In the genomic region with DNA sequence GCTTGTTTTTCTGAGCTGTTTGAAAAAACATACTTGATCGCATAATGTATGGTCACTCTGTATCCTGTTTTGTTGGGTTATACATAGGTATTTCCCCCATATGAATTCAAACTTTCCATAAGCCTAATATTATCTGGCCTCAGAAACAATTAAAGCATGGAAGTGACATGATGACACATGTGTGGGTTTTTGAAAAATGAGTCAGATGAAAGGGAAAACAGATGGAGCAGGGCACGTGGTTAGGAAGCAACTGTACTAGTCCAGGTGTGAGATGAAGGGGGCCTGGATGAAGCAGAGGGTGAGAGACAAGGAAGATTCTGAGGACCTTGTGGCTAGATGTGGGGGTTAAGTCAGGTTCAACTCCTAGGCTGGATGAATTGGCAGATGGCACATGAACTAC, we compare ENCODE assay signal across 10 cellular contexts.
DNase-seq lines count a peak whose midpoint lies in the region; ATAC-seq and TF ChIP-seq lines count a peak whose summit lies in the region.
"Had no signal": no experiment of that assay in that cellular context is flagged by ENCODE, and none has a peak within 500 bp of the region (broad histone marks: within the 10 kb centered on the region; RNA-seq: fewer than 3 reads in every experiment).

No MANE protein-coding gene starts in this region.

- H3K9me3 ChIP-seq in A673 (ENCODE audit: low read depth, low read length, poor library complexity, severe bottlenecking), result no peaks in the 10 kb centered on the region
- H3K9me3 ChIP-seq in effector memory CD4-positive, alpha-beta T cell (ENCODE audit: control insufficient read depth, low read length), result no peaks in the 10 kb centered on the region

- no peak for TF ChIP-seq CTCF in A673 (conservative IDR thresholded peaks at IDR 0.05; ENCODE audit: low read depth, low read length)
- TF ChIP-seq CTCF in fibroblast of mammary gland (conservative IDR thresholded peaks at IDR 0.05; ENCODE audit: control insufficient read depth, insufficient read depth, low read depth, low read length), result no peak

- H3K36me3 ChIP-seq in A673 (ENCODE audit: insufficient read depth, low read length, poor library complexity, severe bottlenecking), result no peaks in the 10 kb centered on the region
- no peaks in the 10 kb centered on the region for H3K36me3 ChIP-seq in effector memory CD4-positive, alpha-beta T cell (ENCODE audit: control insufficient read depth, insufficient read depth, low read length)

- intact Hi-C loops in A673 (cut with micrococcal nuclease; ENCODE audit: unreplicated experiment), result loop anchor here (5.0 kb wide), 1 partner anchor 84 kb away; no protein-coding TSS in a partner anchor

- CTCF ChIA-PET in A673 (lab: Charles Lee), result no interaction called here

- no peaks in the 10 kb centered on the region for H3K27me3 ChIP-seq in A673 (replicated peaks; ENCODE audit: insufficient read depth, low read depth, low read length, poor library complexity)
- no peaks in the 10 kb centered on the region for H3K27me3 ChIP-seq in effector memory CD4-positive, alpha-beta T cell (replicated peaks; ENCODE audit: control insufficient read depth, insufficient read depth, low read length, poor library complexity, severe bottlenecking)

- POLR2A ChIA-PET in A673 (lab: Charles Lee; ENCODE audit: low non-redundant PET), result no interaction called here

- H3K4me3 ChIP-seq in A673 (ENCODE audit: low read depth, low read length, poor library complexity, severe bottlenecking), result no peak overlapping the region
- H3K4me3 ChIP-seq in fibroblast of mammary gland (ENCODE audit: control insufficient read depth, low read depth, low read length), result no peak overlapping the region
- H3K4me3 ChIP-seq in effector memory CD4-positive, alpha-beta T cell (ENCODE audit: insufficient read depth, low read depth, low read length, poor library complexity, severe bottlenecking), result no peak overlapping the region

- no TSS peak for BruUV-seq in A673 (replicated peaks; lab: Mats Ljungman, UMichigan)

- H3K4me1 ChIP-seq in A673 (ENCODE audit: insufficient read depth, low read length, poor library complexity, severe bottlenecking), result peaks cover 34% of the 10 kb centered on the region
- no peaks in the 10 kb centered on the region for H3K4me1 ChIP-seq in effector memory CD4-positive, alpha-beta T cell (ENCODE audit: control insufficient read depth, insufficient read depth, low read length, poor library complexity, severe bottlenecking)

- ATAC-seq in SK-N-SH treated with all-trans-retinoic acid at 6 μM for 48 hours, result peak; percentile 27; the same call in 2 of the 3 replicates
- no peak for ATAC-seq in GM18909 (IDR thresholded peaks at IDR 0.05; ENCODE audit: poor library complexity, unreplicated experiment)
- no peak for ATAC-seq in HG02623 (IDR thresholded peaks at IDR 0.05; ENCODE audit: unreplicated experiment)
- no peak for ATAC-seq in HG03095 (IDR thresholded peaks at IDR 0.05; ENCODE audit: unreplicated experiment)

- no peak for DNase-seq in A673 (ENCODE audit: low spot score)
- DNase-seq in HCEC 1CT, result peak; percentile 75
- DNase-seq in fibroblast of mammary gland (ENCODE audit: low read depth), result peak; percentile 75
- no peak for DNase-seq in effector memory CD4-positive, alpha-beta T cell
- DNase-seq: cortex of kidney had no signal

- H3K27ac ChIP-seq in A673 (ENCODE audit: low read depth, low read length, poor library complexity, severe bottlenecking), result peak overlapping the region; percentile 13
- H3K27ac ChIP-seq in effector memory CD4-positive, alpha-beta T cell (ENCODE audit: insufficient read depth, low read length, poor library complexity, severe bottlenecking), result no peak overlapping the region
- H3K27ac ChIP-seq: C4-2B had no signal

TF ChIP-seq in SK-N-SH treated with all-trans-retinoic acid at 6 μM for 48 hours, 23 proteins besides CTCF, POLR2A, EP300 and RAD21 (continues in another document):
- TF ChIP-seq ZC3H10 (CRISPR knock-in tag; IDR thresholded peaks at IDR 0.05), result no peak
- TF ChIP-seq OSR1 (CRISPR knock-in tag; IDR thresholded peaks at IDR 0.05), result no peak
- TF ChIP-seq ZNF8 (CRISPR knock-in tag; IDR thresholded peaks at IDR 0.05), result no peak
- TF ChIP-seq SNAI2 (CRISPR knock-in tag; IDR thresholded peaks at IDR 0.05), result no peak
- no peak for TF ChIP-seq ZFP3 (CRISPR knock-in tag; IDR thresholded peaks at IDR 0.05)
- TF ChIP-seq PPARA (CRISPR knock-in tag; IDR thresholded peaks at IDR 0.05; ENCODE audit: borderline replicate concordance), result no peak
- TF ChIP-seq, protein P1, sequence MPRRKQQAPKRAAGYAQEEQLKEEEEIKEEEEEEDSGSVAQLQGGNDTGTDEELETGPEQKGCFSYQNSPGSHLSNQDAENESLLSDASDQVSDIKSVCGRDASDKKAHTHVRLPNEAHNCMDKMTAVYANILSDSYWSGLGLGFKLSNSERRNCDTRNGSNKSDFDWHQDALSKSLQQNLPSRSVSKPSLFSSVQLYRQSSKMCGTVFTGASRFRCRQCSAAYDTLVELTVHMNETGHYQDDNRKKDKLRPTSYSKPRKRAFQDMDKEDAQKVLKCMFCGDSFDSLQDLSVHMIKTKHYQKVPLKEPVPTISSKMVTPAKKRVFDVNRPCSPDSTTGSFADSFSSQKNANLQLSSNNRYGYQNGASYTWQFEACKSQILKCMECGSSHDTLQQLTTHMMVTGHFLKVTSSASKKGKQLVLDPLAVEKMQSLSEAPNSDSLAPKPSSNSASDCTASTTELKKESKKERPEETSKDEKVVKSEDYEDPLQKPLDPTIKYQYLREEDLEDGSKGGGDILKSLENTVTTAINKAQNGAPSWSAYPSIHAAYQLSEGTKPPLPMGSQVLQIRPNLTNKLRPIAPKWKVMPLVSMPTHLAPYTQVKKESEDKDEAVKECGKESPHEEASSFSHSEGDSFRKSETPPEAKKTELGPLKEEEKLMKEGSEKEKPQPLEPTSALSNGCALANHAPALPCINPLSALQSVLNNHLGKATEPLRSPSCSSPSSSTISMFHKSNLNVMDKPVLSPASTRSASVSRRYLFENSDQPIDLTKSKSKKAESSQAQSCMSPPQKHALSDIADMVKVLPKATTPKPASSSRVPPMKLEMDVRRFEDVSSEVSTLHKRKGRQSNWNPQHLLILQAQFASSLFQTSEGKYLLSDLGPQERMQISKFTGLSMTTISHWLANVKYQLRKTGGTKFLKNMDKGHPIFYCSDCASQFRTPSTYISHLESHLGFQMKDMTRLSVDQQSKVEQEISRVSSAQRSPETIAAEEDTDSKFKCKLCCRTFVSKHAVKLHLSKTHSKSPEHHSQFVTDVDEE (CRISPR knock-in tag; IDR thresholded peaks at IDR 0.05), result no peak
- TF ChIP-seq ZNF565 (CRISPR knock-in tag; conservative IDR thresholded peaks at IDR 0.05; ENCODE audit: low read depth), result no peak
- TF ChIP-seq, protein P2, sequence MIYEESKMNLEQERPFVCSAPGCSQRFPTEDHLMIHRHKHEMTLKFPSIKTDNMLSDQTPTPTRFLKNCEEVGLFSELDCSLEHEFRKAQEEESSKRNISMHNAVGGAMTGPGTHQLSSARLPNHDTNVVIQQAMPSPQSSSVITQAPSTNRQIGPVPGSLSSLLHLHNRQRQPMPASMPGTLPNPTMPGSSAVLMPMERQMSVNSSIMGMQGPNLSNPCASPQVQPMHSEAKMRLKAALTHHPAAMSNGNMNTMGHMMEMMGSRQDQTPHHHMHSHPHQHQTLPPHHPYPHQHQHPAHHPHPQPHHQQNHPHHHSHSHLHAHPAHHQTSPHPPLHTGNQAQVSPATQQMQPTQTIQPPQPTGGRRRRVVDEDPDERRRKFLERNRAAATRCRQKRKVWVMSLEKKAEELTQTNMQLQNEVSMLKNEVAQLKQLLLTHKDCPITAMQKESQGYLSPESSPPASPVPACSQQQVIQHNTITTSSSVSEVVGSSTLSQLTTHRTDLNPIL (CRISPR knock-in tag; IDR thresholded peaks at IDR 0.05; ENCODE audit: low read depth), result no peak
- no peak for TF ChIP-seq GLIS3 (CRISPR knock-in tag; IDR thresholded peaks at IDR 0.05)
- TF ChIP-seq ISL1 (CRISPR knock-in tag; IDR thresholded peaks at IDR 0.05), result no peak
- TF ChIP-seq, protein P3, sequence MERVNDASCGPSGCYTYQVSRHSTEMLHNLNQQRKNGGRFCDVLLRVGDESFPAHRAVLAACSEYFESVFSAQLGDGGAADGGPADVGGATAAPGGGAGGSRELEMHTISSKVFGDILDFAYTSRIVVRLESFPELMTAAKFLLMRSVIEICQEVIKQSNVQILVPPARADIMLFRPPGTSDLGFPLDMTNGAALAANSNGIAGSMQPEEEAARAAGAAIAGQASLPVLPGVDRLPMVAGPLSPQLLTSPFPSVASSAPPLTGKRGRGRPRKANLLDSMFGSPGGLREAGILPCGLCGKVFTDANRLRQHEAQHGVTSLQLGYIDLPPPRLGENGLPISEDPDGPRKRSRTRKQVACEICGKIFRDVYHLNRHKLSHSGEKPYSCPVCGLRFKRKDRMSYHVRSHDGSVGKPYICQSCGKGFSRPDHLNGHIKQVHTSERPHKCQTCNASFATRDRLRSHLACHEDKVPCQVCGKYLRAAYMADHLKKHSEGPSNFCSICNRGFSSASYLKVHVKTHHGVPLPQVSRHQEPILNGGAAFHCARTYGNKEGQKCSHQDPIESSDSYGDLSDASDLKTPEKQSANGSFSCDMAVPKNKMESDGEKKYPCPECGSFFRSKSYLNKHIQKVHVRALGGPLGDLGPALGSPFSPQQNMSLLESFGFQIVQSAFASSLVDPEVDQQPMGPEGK (CRISPR knock-in tag; IDR thresholded peaks at IDR 0.05; ENCODE audit: borderline replicate concordance), result no peak
- no peak for TF ChIP-seq TCF4 (CRISPR knock-in tag; IDR thresholded peaks at IDR 0.05; ENCODE audit: borderline replicate concordance)
- no peak for TF ChIP-seq BACH2 (CRISPR knock-in tag; IDR thresholded peaks at IDR 0.05; ENCODE audit: borderline replicate concordance)
- TF ChIP-seq ZNF70 (CRISPR knock-in tag; IDR thresholded peaks at IDR 0.05), result no peak
- TF ChIP-seq, protein P4, sequence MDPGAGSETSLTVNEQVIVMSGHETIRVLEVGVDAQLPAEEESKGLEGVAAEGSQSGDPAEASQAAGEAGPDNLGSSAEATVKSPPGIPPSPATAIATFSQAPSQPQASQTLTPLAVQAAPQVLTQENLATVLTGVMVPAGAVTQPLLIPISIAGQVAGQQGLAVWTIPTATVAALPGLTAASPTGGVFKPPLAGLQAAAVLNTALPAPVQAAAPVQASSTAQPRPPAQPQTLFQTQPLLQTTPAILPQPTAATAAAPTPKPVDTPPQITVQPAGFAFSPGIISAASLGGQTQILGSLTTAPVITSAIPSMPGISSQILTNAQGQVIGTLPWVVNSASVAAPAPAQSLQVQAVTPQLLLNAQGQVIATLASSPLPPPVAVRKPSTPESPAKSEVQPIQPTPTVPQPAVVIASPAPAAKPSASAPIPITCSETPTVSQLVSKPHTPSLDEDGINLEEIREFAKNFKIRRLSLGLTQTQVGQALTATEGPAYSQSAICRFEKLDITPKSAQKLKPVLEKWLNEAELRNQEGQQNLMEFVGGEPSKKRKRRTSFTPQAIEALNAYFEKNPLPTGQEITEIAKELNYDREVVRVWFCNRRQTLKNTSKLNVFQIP (CRISPR knock-in tag; IDR thresholded peaks at IDR 0.05; ENCODE audit: borderline replicate concordance, low read depth), result no peak
- no peak for TF ChIP-seq ZFP30 (CRISPR knock-in tag; IDR thresholded peaks at IDR 0.05)
- no peak for TF ChIP-seq CSDC2 (CRISPR knock-in tag; IDR thresholded peaks at IDR 0.05)
- no peak for TF ChIP-seq RARB (CRISPR knock-in tag; IDR thresholded peaks at IDR 0.05)

Comparison
In these comparisons a context has a peak if more than half of its experiments do, and no peak if none do; other contexts are left out.
1. DNase-seq: peak in HCEC 1CT (single experiment) and fibroblast of mammary gland (single experiment); none in A673 (single experiment) and effector memory CD4-positive, alpha-beta T cell (0 of 3).